14 cellular contexts compared by ENCODE assay signal in genomic region chr4:166839615-166840251, GRCh38.
A peak's percentile ranks its signal among the peaks of the same experiment; 100 is the strongest.
DNase-seq lines count a peak whose midpoint lies in the region; ATAC-seq and TF ChIP-seq lines count a peak whose summit lies in the region.
"Had no signal": no experiment of that assay in that cellular context is flagged by ENCODE, and none has a peak within 500 bp of the region (broad histone marks: within the 10 kb centered on the region; RNA-seq: fewer than 3 reads in every experiment).

No MANE protein-coding gene starts in this region.

- CTCF ChIA-PET in Calu3 (lab: Charles Lee): no interaction called here

- H3K36me3 Mint-ChIP-seq in Calu3 (ENCODE audit: insufficient read depth, unreplicated experiment): no peaks in the 10 kb centered on the region
- H3K36me3 Mint-ChIP-seq: CD8-positive, alpha-beta T cell had no signal

- H3K4me1 Mint-ChIP-seq in Calu3 (ENCODE audit: low read depth, unreplicated experiment): no peaks in the 10 kb centered on the region

- no peaks in the 10 kb centered on the region for H3K79me2 ChIP-seq in OCI-LY1 (ENCODE audit: insufficient read depth, low read length)

- BruUV-seq in Calu3 (replicated peaks; lab: Mats Ljungman, UMichigan): no TSS peak

- H3K27me3 ChIP-seq in OCI-LY1 (ENCODE audit: insufficient read depth, low read length): no peaks in the 10 kb centered on the region
- H3K27me3 ChIP-seq: Peyer's patch had no signal

- intact Hi-C loops in Calu3 (cut with micrococcal nuclease; ENCODE audit: unreplicated experiment): no loop called here

- no peak overlapping the region for H3K4me3 Mint-ChIP-seq in Calu3 (ENCODE audit: low read depth, unreplicated experiment)
- H3K4me3 Mint-ChIP-seq: CD8-positive, alpha-beta T cell had no signal

- no peaks in the 10 kb centered on the region for H3K9me2 ChIP-seq in OCI-LY1 (ENCODE audit: low read depth, low read length)

- H3K9me3 ChIP-seq in OCI-LY1 (ENCODE audit: low read length): peaks cover 4% of the 10 kb centered on the region; the same call in 1 of the 2 replicates
- H3K9me3 ChIP-seq: Peyer's patch, prostate gland had no signal

- H3K27ac ChIP-seq in OCI-LY1 (ENCODE audit: low read depth, low read length, poor library complexity, severe bottlenecking): peak overlapping the region; percentile 96
- H3K27ac ChIP-seq: Peyer's patch, prostate gland had no signal

- no peaks in the 10 kb centered on the region for H3K27me3 Mint-ChIP-seq in Calu3 (ENCODE audit: unreplicated experiment)

- DNase-seq in pons (ENCODE audit: low spot score) (no peak), Calu3 (no peak), NCI-H748 treated with DMSO at 0.1 percent for 48 hours (lab: John Stamatoyannopoulos, UW) (no peak)
- DNase-seq in NK-92 treated with Interleukin-12 subunit alpha and Interleukin-12 subunit beta, amount 100 ng/mL, for 24 hours (lab: John Stamatoyannopoulos, UW): no peak
- DNase-seq: CD8-positive, alpha-beta T cell; mesenchymal stem cell; NCI-H2029; Peyer's patch; stimulated activated CD4-positive, alpha-beta T cell treated with anti-CD3 and anti-CD28 coated beads, Interleukin-2, amount 100 ng/mL, for 48 hours had no signal

- no peaks in the 10 kb centered on the region for H3F3A ChIP-seq in OCI-LY1 (ENCODE audit: insufficient read depth, low read length)

- H3K9me3 Mint-ChIP-seq in Calu3 (ENCODE audit: low read depth, unreplicated experiment): no peaks in the 10 kb centered on the region

- H4K20me1 ChIP-seq in OCI-LY1 (ENCODE audit: insufficient read depth, low read length): no peaks in the 10 kb centered on the region

- H3K27ac Mint-ChIP-seq in Calu3 (ENCODE audit: unreplicated experiment): no peak overlapping the region
- H3K27ac Mint-ChIP-seq: CD8-positive, alpha-beta T cell had no signal

- H2AFZ ChIP-seq in OCI-LY1 (ENCODE audit: low read length): no peak overlapping the region

- peak overlapping the region; percentile 37; the same call in 1 of the 2 replicates for H3K9ac ChIP-seq in OCI-LY1 (ENCODE audit: low read length)

- ATAC-seq in GM18520 (IDR thresholded peaks at IDR 0.05; ENCODE audit: unreplicated experiment) (peak; percentile 88), GM21447 (IDR thresholded peaks at IDR 0.05; ENCODE audit: unreplicated experiment) (peak; percentile 64), HG03025 (IDR thresholded peaks at IDR 0.05; ENCODE audit: low FRiP score, unreplicated experiment) (peak; percentile 68)
- ATAC-seq: CD8-positive, alpha-beta T cell had no signal

- no peak overlapping the region for H3K4me3 ChIP-seq in OCI-LY1 (ENCODE audit: low read depth, low read length, poor library complexity, severe bottlenecking)
- H3K4me3 ChIP-seq: Peyer's patch, prostate gland had no signal

- H3K4me2 ChIP-seq in OCI-LY1 (ENCODE audit: low read length): peak overlapping the region; percentile 26; the same call in 1 of the 2 replicates

- TF ChIP-seq CTCF in OCI-LY1 (IDR thresholded peaks at IDR 0.05; ENCODE audit: low read length) (no peak), Calu3 (IDR thresholded peaks at IDR 0.05; ENCODE audit: unreplicated experiment) (no peak)

- H3K4me1 ChIP-seq in OCI-LY1 (ENCODE audit: insufficient read depth, low read length, severe bottlenecking): peaks cover 22% of the 10 kb centered on the region
- H3K4me1 ChIP-seq: Peyer's patch, prostate gland had no signal

- H3K36me3 ChIP-seq in OCI-LY1 (ENCODE audit: insufficient read depth, low read length): peaks cover 6% of the 10 kb centered on the region
- H3K36me3 ChIP-seq: Peyer's patch, prostate gland had no signal
